ENCODE assay signal across 8 cellular contexts in genomic region chr1:27298632-27299384, GRCh38. TPM values are rescaled to one million over a fixed set of nuclear protein-coding genes. Genes with fewer than 3 reads are reported as not detected.
A peak's percentile ranks its signal among the peaks of the same experiment; 100 is the strongest.
DNase-seq lines count a peak whose midpoint lies in the region; ATAC-seq and TF ChIP-seq lines count a peak whose summit lies in the region.

No MANE protein-coding gene starts in this region.

- H3K4me3 ChIP-seq in heart right ventricle (no peak overlapping the region), ectodermal cell (ENCODE audit: insufficient read depth, low read depth, low read length) (no peak overlapping the region), vagina (no peak overlapping the region)
- no peak overlapping the region for H3K4me3 ChIP-seq in CD8-positive, alpha-beta memory T cell (ENCODE audit: low read length)

- no peak for DNase-seq in heart right ventricle
- DNase-seq in Right ventricle myocardium superior: no peak
- DNase-seq in neural crest cell (ENCODE audit: low read depth, low spot score): no peak
- DNase-seq in vagina (ENCODE audit: extremely low spot score in 2 of 2): no peak
- DNase-seq in mucosa of gallbladder (ENCODE audit: low spot score): no peak
- no peak for DNase-seq in activated CD4-positive, CD25-positive, alpha-beta regulatory T cell treated with anti-CD3 and anti-CD28 coated beads, Interleukin-2, amount 50 U/mL, for 72 hours
- DNase-seq in CD8-positive, alpha-beta memory T cell: no peak

- no peak overlapping the region for H3K4me3 Mint-ChIP-seq in neural crest cell
- no peak overlapping the region for H3K4me3 Mint-ChIP-seq in CD8-positive, alpha-beta memory T cell

- TF ChIP-seq CTCF in heart right ventricle (IDR thresholded peaks at IDR 0.05) (no peak), neural crest cell (conservative IDR thresholded peaks at IDR 0.05) (no peak), vagina (IDR thresholded peaks at IDR 0.05) (no peak)

- H3K4me1 Mint-ChIP-seq in neural crest cell: peaks cover 18% of the 10 kb centered on the region
- peaks cover 0 to 6% (median 4%) of the 10 kb centered on the region in 3 donors for H3K4me1 Mint-ChIP-seq in CD8-positive, alpha-beta memory T cell

- H3K36me3 Mint-ChIP-seq in neural crest cell (ENCODE audit: low read depth): peaks cover under 1% of the 10 kb centered on the region
- peaks cover 1 to 93% (median 14%) of the 10 kb centered on the region in 3 donors for H3K36me3 Mint-ChIP-seq in CD8-positive, alpha-beta memory T cell

- no peaks in the 10 kb centered on the region for H3K27me3 ChIP-seq in heart right ventricle
- H3K27me3 ChIP-seq in ectodermal cell (ENCODE audit: control insufficient read depth, insufficient read depth, low read length, poor library complexity, severe bottlenecking): no peaks in the 10 kb centered on the region
- no peaks in the 10 kb centered on the region for H3K27me3 ChIP-seq in vagina
- no peaks in the 10 kb centered on the region for H3K27me3 ChIP-seq in CD8-positive, alpha-beta memory T cell (ENCODE audit: insufficient read depth, low read length, poor library complexity, severe bottlenecking)

- H3K27ac Mint-ChIP-seq in neural crest cell (ENCODE audit: unreplicated experiment): peak overlapping the region; percentile 93
- no peak overlapping the region for H3K27ac Mint-ChIP-seq in CD8-positive, alpha-beta memory T cell

- H3K4me1 ChIP-seq in heart right ventricle (peaks cover 11 to 47% (median 30%) of the 10 kb centered on the region in 9 donors), ectodermal cell (ENCODE audit: control insufficient read depth, insufficient read depth, low read length) (peaks cover 36% of the 10 kb centered on the region), vagina (peaks cover 41% of the 10 kb centered on the region)
- no peaks in the 10 kb centered on the region for H3K4me1 ChIP-seq in CD8-positive, alpha-beta memory T cell (ENCODE audit: insufficient read depth, low read length)

- peak in 1 of 8 donors; percentile 19 for ATAC-seq in heart right ventricle
- no peak for ATAC-seq in Right ventricle myocardium superior (ENCODE audit: poor library complexity)

- H3K9me3 ChIP-seq in heart right ventricle (no peaks in the 10 kb centered on the region), ectodermal cell (ENCODE audit: control insufficient read depth, low read length) (no peaks in the 10 kb centered on the region), vagina (no peaks in the 10 kb centered on the region)
- no peaks in the 10 kb centered on the region for H3K9me3 ChIP-seq in CD8-positive, alpha-beta memory T cell (ENCODE audit: low read length)

- POLR2A ChIA-PET in CD8-positive, alpha-beta memory T cell (lab: Charles Lee): no interaction called here

- peaks cover 0 to 92% (median 42%) of the 10 kb centered on the region in 9 donors for H3K36me3 ChIP-seq in heart right ventricle
- peaks cover 13% of the 10 kb centered on the region for H3K36me3 ChIP-seq in ectodermal cell (ENCODE audit: control insufficient read depth, insufficient read depth, low read length)
- peaks cover 0 to 45% of the 10 kb centered on the region in 2 donors for H3K36me3 ChIP-seq in vagina
- H3K36me3 ChIP-seq in CD8-positive, alpha-beta memory T cell (ENCODE audit: insufficient read depth, low read length): peaks cover 22% of the 10 kb centered on the region

- no peaks in the 10 kb centered on the region for H3K9me3 Mint-ChIP-seq in neural crest cell
- H3K9me3 Mint-ChIP-seq in CD8-positive, alpha-beta memory T cell: no peaks in the 10 kb centered on the region

- H3K27ac ChIP-seq in heart right ventricle (peak overlapping the region; percentile 30 to 88 (median 82)), ectodermal cell (ENCODE audit: insufficient read depth, low read depth, low read length, poor library complexity, severe bottlenecking) (peak overlapping the region; percentile 74), vagina (peak overlapping the region; percentile 90)
- H3K27ac ChIP-seq in CD8-positive, alpha-beta memory T cell (ENCODE audit: low read depth, low read length): no peak overlapping the region

- intact Hi-C loops in heart right ventricle (cut with DNase I) (loop anchor here in 5 of 10 donors (2.0 to 10.0 kb wide), 5 partner anchors 306 to 683 kb away; partner anchors contain the start of gene AHDC1 (in 1 of the 5)), Right ventricle myocardium superior (cut with DNase I) (loop anchor here (5.0 kb wide), 1 partner anchor 308 kb away; no protein-coding TSS in a partner anchor), vagina (cut with DNase I) (no loop called here)

- TF ChIP-seq POLR2A in vagina (IDR thresholded peaks at IDR 0.05): no peak

- H3K27me3 Mint-ChIP-seq in neural crest cell (ENCODE audit: low read depth): no peaks in the 10 kb centered on the region
- no peaks in the 10 kb centered on the region for H3K27me3 Mint-ChIP-seq in CD8-positive, alpha-beta memory T cell

- CTCF ChIA-PET in CD8-positive, alpha-beta memory T cell (lab: Charles Lee): interaction anchor here (0.9 to 13.6 kb wide), 14 partner anchors 9 to 364 kb away, joined by 3 to 283 read pairs (median 6); partner anchors contain the start of genes CD164L2 and GPR3

- WGBS in heart right ventricle, 2 donors: 59% methylated on average over 8 of the region's 8 CpGs
- WGBS in ectodermal cell, 2 experiments: 92 to 93% methylated on average over 8 of the region's 8 CpGs

RNA-seq across cellular contexts. Expression of gene TMEM222, which starts 23.2 kb away (rescaled TPM):
- total RNA-seq in heart right ventricle: 10 to 100 TPM; 24.1 to 32.8 (median 26.4) TPM
- polyA plus RNA-seq in heart right ventricle: 10 to 100 TPM; 32.2 to 47.2 TPM
- total RNA-seq in Right ventricle myocardium superior: 18.6 TPM
- polyA plus RNA-seq in ectodermal cell (2013, experiment 1 of 4): 32.7 TPM
- polyA plus RNA-seq in ectodermal cell (2013, experiment 2 of 4): 34.6 TPM
- 22.1 TPM for polyA plus RNA-seq in ectodermal cell (2013, experiment 3 of 4)
- 25.3 TPM for polyA plus RNA-seq in ectodermal cell (2013, experiment 4 of 4)
- 46.7 and 46.9 TPM in 2 replicates for total RNA-seq in neural crest cell
- 30.7 TPM for total RNA-seq in vagina
- 34.3 TPM for total RNA-seq in mucosa of gallbladder
- 10 to 100 TPM; 52.0 to 54.9 TPM for total RNA-seq in CD8-positive, alpha-beta memory T cell
- 65.2 TPM for polyA plus RNA-seq in CD8-positive, alpha-beta memory T cell

RNA-seq across cellular contexts. Expression of gene SYTL1, which starts 43.0 kb away (rescaled TPM):
- total RNA-seq in heart right ventricle: 1 to 10 TPM in 2 of 10 donors, under 1 TPM in 8; 0.30 to 4.3 (median 0.68) TPM
- 1 to 10 TPM in 1 of 2 donors, under 1 TPM in 1; 0.46 to 2.5 TPM for polyA plus RNA-seq in heart right ventricle
- 0.43 TPM for total RNA-seq in Right ventricle myocardium superior
- polyA plus RNA-seq in ectodermal cell (2013, experiment 1 of 4): 12.0 TPM
- polyA plus RNA-seq in ectodermal cell (2013, experiment 2 of 4): 12.4 TPM
- polyA plus RNA-seq in ectodermal cell (2013, experiment 3 of 4): 12.6 TPM
- 14.8 TPM for polyA plus RNA-seq in ectodermal cell (2013, experiment 4 of 4)
- total RNA-seq in neural crest cell: 0.72 and 1.4 TPM in 2 replicates
- total RNA-seq in vagina: 56.2 TPM
- 48.5 TPM for total RNA-seq in mucosa of gallbladder
- 10 to 100 TPM; 21.9 to 24.2 TPM for total RNA-seq in CD8-positive, alpha-beta memory T cell
- 124 TPM for polyA plus RNA-seq in CD8-positive, alpha-beta memory T cell
